ENCODE assay signal across 28 cellular contexts in the genomic region with DNA sequence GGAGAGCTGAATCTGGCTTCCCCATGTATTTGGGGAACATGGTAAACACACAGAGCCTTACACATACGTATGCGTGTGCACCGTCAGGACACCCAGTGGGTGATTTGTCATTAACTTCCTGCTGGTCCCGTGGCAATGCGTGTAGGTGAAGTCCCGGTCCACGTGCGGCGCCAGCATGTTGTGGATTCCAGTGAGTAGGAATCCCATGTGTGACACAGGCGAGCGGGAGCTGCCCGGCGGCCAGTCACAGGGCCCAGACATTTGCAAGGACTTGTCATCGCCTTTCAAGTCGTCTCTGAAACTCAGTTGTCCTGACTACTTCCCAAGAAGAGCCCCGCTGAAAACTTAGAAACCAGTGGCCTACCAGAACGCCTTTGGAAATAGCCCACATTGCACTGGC.
"Had no signal": no experiment of that assay in that cellular context is flagged by ENCODE, and none has a peak within 500 bp of the region (broad histone marks: within the 10 kb centered on the region; RNA-seq: fewer than 3 reads in every experiment).

No MANE protein-coding gene starts in this region.

- H3K36me3 ChIP-seq: cardiac muscle cell, ovary, right lobe of liver had no signal

- H3K9me3 Mint-ChIP-seq: activated naive CD4-positive, alpha-beta T cell treated with anti-CD3 and anti-CD28 coated beads, Interleukin-2, amount 50 U/mL, for 72 hours; natural killer cell treated with Interleukin-12 subunit alpha and Interleukin-12 subunit beta and Interleukin-15 and Interleukin-18, amount 100 ng/mL, for 72 hours; stimulated activated effector memory CD8-positive, alpha-beta T cell treated with anti-CD3 and anti-CD28 coated beads, Interleukin-12 subunit alpha, Interleukin-12 subunit beta, amount 100 ng/mL, for 72 hours had no signal

- H3K9me3 ChIP-seq: esophagus squamous epithelium, left lung, mucosa of descending colon, neutrophil, ovary, right lobe of liver, stomach, suprapubic skin, tibial nerve had no signal

- FAIRE-seq: TTC549 had no signal

- H3K27ac Mint-ChIP-seq: natural killer cell treated with Interleukin-12 subunit alpha and Interleukin-12 subunit beta and Interleukin-15 and Interleukin-18, amount 100 ng/mL, for 72 hours; progenitor cell of endocrine pancreas; stimulated activated effector memory CD8-positive, alpha-beta T cell treated with anti-CD3 and anti-CD28 coated beads, Interleukin-12 subunit alpha, Interleukin-12 subunit beta, amount 100 ng/mL, for 72 hours had no signal

- H3K27me3 ChIP-seq: cardiac muscle cell, esophagus squamous epithelium, left lung, neutrophil, ovary, right lobe of liver, stomach, suprapubic skin, tibial nerve had no signal

- DNase-seq: activated CD4-positive, alpha-beta T cell treated with anti-CD3 and anti-CD28 coated beads for 48 hours; activated CD4-positive, alpha-beta T cell treated with anti-CD3 and anti-CD28 coated beads, Interleukin-2, amount 50 U/mL, for 48 hours; activated CD8-positive, alpha-beta memory T cell treated with anti-CD3 and anti-CD28 coated beads, Interleukin-2, amount 50 U/mL, for 48 hours; activated naive CD4-positive, alpha-beta T cell; activated T-cell treated with anti-CD3 and anti-CD28 coated beads, Interleukin-2, amount 50 U/mL, for 48 hours; anterior cingulate cortex; esophagus squamous epithelium; foreskin melanocyte; left lung; mesendoderm; mucosa of descending colon; right lobe of liver; stimulated activated CD4-positive, alpha-beta T cell treated with anti-CD3 and anti-CD28 coated beads, Interleukin-12 subunit alpha, Interleukin-12 subunit beta, amount 100 ng/mL, for 4 hours; stimulated activated CD4-positive, alpha-beta T cell treated with anti-CD3 and anti-CD28 coated beads, Interleukin-4, amount 100 ng/mL, for 24 hours; stomach had no signal

- ATAC-seq: activated naive CD4-positive, alpha-beta T cell treated with anti-CD3 and anti-CD28 coated beads, Interleukin-2, amount 50 U/mL, for 72 hours; left lung; mucosa of descending colon; natural killer cell treated with Interleukin-12 subunit alpha and Interleukin-12 subunit beta and Interleukin-15 and Interleukin-18, amount 100 ng/mL, for 72 hours; right lobe of liver; stimulated activated effector memory CD8-positive, alpha-beta T cell treated with anti-CD3 and anti-CD28 coated beads, Interleukin-12 subunit alpha, Interleukin-12 subunit beta, amount 100 ng/mL, for 72 hours had no signal

- H3K4me3 ChIP-seq: cardiac muscle cell, coronary artery, esophagus squamous epithelium, left lung, lung, mucosa of descending colon, ovary, right lobe of liver, stomach, suprapubic skin, tibial nerve had no signal

- H3K4me3 Mint-ChIP-seq: natural killer cell treated with Interleukin-12 subunit alpha and Interleukin-12 subunit beta and Interleukin-15 and Interleukin-18, amount 100 ng/mL, for 72 hours; stimulated activated effector memory CD8-positive, alpha-beta T cell treated with anti-CD3 and anti-CD28 coated beads, Interleukin-12 subunit alpha, Interleukin-12 subunit beta, amount 100 ng/mL, for 72 hours had no signal

- H3K27ac ChIP-seq: cardiac muscle cell, coronary artery, esophagus squamous epithelium, left lung, neutrophil, right lobe of liver, stomach, suprapubic skin, VCaP had no signal

- H3K4me1 ChIP-seq: right lobe of liver had no signal

- H3K27me3 Mint-ChIP-seq: natural killer cell treated with Interleukin-12 subunit alpha and Interleukin-12 subunit beta and Interleukin-15 and Interleukin-18, amount 100 ng/mL, for 72 hours; progenitor cell of endocrine pancreas had no signal
